13 cellular contexts compared by ENCODE assay signal in genomic region chrX:55640854-55641253, GRCh38. TPM values are rescaled to one million over a fixed set of nuclear protein-coding genes. Genes with fewer than 3 reads are reported as not detected.
DNase-seq lines count a peak whose midpoint lies in the region; ATAC-seq and TF ChIP-seq lines count a peak whose summit lies in the region.
"Had no signal": no experiment of that assay in that cellular context is flagged by ENCODE, and none has a peak within 500 bp of the region (broad histone marks: within the 10 kb centered on the region; RNA-seq: fewer than 3 reads in every experiment).

No MANE protein-coding gene starts in this region.

- no peak for TF ChIP-seq POLR2A in suprapubic skin (IDR thresholded peaks at IDR 0.05)

- no peaks in the 10 kb centered on the region for H3K4me1 ChIP-seq in suprapubic skin

- ATAC-seq in GM18867 (IDR thresholded peaks at IDR 0.05; ENCODE audit: unreplicated experiment) = peak; percentile 72
- ATAC-seq in GM21717 (IDR thresholded peaks at IDR 0.05; ENCODE audit: unreplicated experiment) = peak; percentile 68
- ATAC-seq in HG03159 (IDR thresholded peaks at IDR 0.05; ENCODE audit: unreplicated experiment) = peak; percentile 72

- H3K27ac ChIP-seq in suprapubic skin = no peak overlapping the region
- H3K27ac ChIP-seq: skin epidermis had no signal

- no peaks in the 10 kb centered on the region for H3K9me3 ChIP-seq in suprapubic skin

- 60% methylated on average over 4 of the region's 4 CpGs for WGBS in suprapubic skin

- TF ChIP-seq CTCF in epithelial cell of proximal tubule (conservative IDR thresholded peaks at IDR 0.05; ENCODE audit: low read depth, low read length) = peak; percentile 18
- no peak for TF ChIP-seq CTCF in suprapubic skin (IDR thresholded peaks at IDR 0.05)
- no peak for TF ChIP-seq CTCF in GM13976 (IDR thresholded peaks at IDR 0.05; ENCODE audit: borderline replicate concordance, control extremely low read depth, extremely low read depth, insufficient read depth, missing control alignments)

- no peak for DNase-seq in epithelial cell of proximal tubule (ENCODE audit: low read depth)
- no peak for DNase-seq in suprapubic skin (ENCODE audit: low spot score in 2 of 2)
- no peak for DNase-seq in DMS153 (lab: John Stamatoyannopoulos, UW)
- DNase-seq in AG08395 (ENCODE audit: low spot score) = no peak
- DNase-seq in GM13976 (ENCODE audit: low spot score) = no peak
- DNase-seq: activated CD4-positive, alpha-beta memory T cell treated with anti-CD3 and anti-CD28 coated beads, Interleukin-2, amount 10 ng/mL, durations not matched to agents 7 days and 5 days; activated naive CD4-positive, alpha-beta T cell treated with anti-CD3 and anti-CD28 coated beads, Interleukin-2, amount 10 ng/mL, durations not matched to agents 7 days and 5 days; CD4-positive, CD25-positive, alpha-beta regulatory T cell; islet precursor cell had no signal

- no peak for TF ChIP-seq EP300 in suprapubic skin (IDR thresholded peaks at IDR 0.05)

- H3K4me3 ChIP-seq in epithelial cell of proximal tubule (ENCODE audit: low read depth, low read length) (no peak overlapping the region), suprapubic skin (no peak overlapping the region)
- H3K4me3 ChIP-seq: skin epidermis had no signal

- in situ Hi-C loops in GM13976 (cut with MboI; ENCODE audit: low sequenced_read_pairs, unreplicated experiment) = no loop called here

- H3K36me3 ChIP-seq in suprapubic skin = no peaks in the 10 kb centered on the region

- no peaks in the 10 kb centered on the region for H3K27me3 ChIP-seq in suprapubic skin

RNA-seq across cellular contexts. Expression of gene FOXR2, which starts 17.7 kb away (rescaled TPM):
- total RNA-seq in epithelial cell of proximal tubule = not detected in 2 replicates
- total RNA-seq in suprapubic skin = not detected
- total RNA-seq: activated CD4-positive, alpha-beta memory T cell treated with anti-CD3 and anti-CD28 coated beads, Interleukin-2, amount 10 ng/mL, durations not matched to agents 7 days and 5 days; CD4-positive, CD25-positive, alpha-beta regulatory T cell had no signal
